9 cellular contexts compared by ENCODE assay signal in the genomic region with DNA sequence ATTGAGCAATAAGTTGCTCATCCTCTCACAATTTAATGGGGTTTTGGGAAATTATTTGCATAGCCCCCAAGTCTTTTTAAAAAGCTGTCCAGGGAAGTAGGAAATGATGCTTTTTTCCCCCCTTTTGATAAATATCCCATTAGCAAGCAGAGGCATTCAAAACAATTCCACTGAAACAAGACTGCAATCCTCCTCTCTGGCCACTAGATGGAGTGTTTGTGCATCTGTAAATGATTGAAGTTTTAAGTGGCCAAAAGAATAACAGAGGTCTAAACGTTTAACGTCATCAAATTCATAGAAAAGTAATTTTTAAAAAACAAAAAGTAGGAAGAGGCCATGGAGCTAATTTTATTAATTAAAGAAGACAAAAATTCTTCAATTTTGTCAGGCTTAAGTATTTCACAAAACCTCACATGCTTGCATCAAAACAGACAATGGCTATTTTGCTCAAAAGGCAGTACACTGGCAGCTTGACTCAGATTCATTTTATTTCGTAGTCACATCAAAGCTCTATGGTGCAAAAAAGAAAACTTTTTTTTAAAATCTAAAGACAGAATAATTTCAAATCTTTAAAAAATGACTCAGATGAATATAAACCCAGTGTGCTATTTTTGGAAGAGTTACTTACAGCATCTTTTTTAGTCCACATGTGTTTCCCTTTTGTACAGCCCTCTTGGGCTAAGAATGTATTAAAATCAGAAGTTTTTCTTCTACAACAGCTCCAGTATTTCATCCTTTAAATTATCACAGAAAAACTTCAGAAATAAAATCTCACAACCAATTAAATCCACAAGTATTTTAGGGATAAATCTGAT. TPM values are rescaled to one million over a fixed set of nuclear protein-coding genes. Genes with fewer than 3 reads are reported as not detected.
A peak's percentile ranks its signal among the peaks of the same experiment; 100 is the strongest.
DNase-seq lines count a peak whose midpoint lies in the region; ATAC-seq and TF ChIP-seq lines count a peak whose summit lies in the region.
"Had no signal": no experiment of that assay in that cellular context is flagged by ENCODE, and none has a peak within 500 bp of the region (broad histone marks: within the 10 kb centered on the region; RNA-seq: fewer than 3 reads in every experiment).

No MANE protein-coding gene starts in this region.

- no peak overlapping the region for H3K4ac ChIP-seq in IMR-90 (ENCODE audit: low read depth, low read length)

- H3K27me3 ChIP-seq in IMR-90 (ENCODE audit: control insufficient read depth, insufficient read depth, low read length) (no peaks in the 10 kb centered on the region), Panc1 (ENCODE audit: control insufficient read depth, insufficient read depth, low read length) (no peaks in the 10 kb centered on the region)
- no peaks in the 10 kb centered on the region for H3K27me3 ChIP-seq in naive thymus-derived CD4-positive, alpha-beta T cell (ENCODE audit: control insufficient read depth in 2 of 2, insufficient read depth in 2 of 2, low read length in 2 of 2)

- no peaks in the 10 kb centered on the region for H3K9me1 ChIP-seq in IMR-90 (ENCODE audit: insufficient read depth, low read length)

- peaks cover 50% of the 10 kb centered on the region for H3K4me1 Mint-ChIP-seq in activated naive CD4-positive, alpha-beta T cell treated with anti-CD3 and anti-CD28 coated beads, Interleukin-2, amount 50 U/mL, for 24 hours
- H3K4me1 Mint-ChIP-seq in naive thymus-derived CD4-positive, alpha-beta T cell: peaks cover 4 to 34% (median 24%) of the 10 kb centered on the region in 7 donors

- intact Hi-C loops in IMR-90 (cut with micrococcal nuclease): no loop called here
- intact Hi-C loops in Panc1 (cut with micrococcal nuclease; ENCODE audit: unreplicated experiment): loop anchor here (10.0 kb wide), 1 partner anchor 60 kb away; no protein-coding TSS in a partner anchor
- intact Hi-C loops in naive thymus-derived CD4-positive, alpha-beta T cell (cut with micrococcal nuclease): loop anchor here (1.0 to 5.0 kb wide), 7 partner anchors 15 to 1042 kb away; partner anchors contain the start of gene CHORDC1 (in 1 of the 2)

- no peaks in the 10 kb centered on the region for H4K20me1 ChIP-seq in IMR-90 (ENCODE audit: insufficient read depth, low read length)

- H3K56ac ChIP-seq in IMR-90 (ENCODE audit: extremely low read depth, insufficient read depth, low read length): no peak overlapping the region

- no peak overlapping the region for H3K18ac ChIP-seq in IMR-90 (ENCODE audit: low read depth, low read length)

- TF ChIP-seq CTCF in IMR-90 (conservative IDR thresholded peaks at IDR 0.05; ENCODE audit: low read depth, low read length): peak; percentile 75
- peak; percentile 91 for TF ChIP-seq CTCF in Panc1 (IDR thresholded peaks at IDR 0.05)

- H4K8ac ChIP-seq in IMR-90 (ENCODE audit: low read depth in 2 of 2, low read length in 2 of 2): no peak overlapping the region

- TF ChIP-seq POLR2A in IMR-90 (IDR thresholded peaks at IDR 0.05; ENCODE audit: low read depth, low read length): no peak

- POLR2A ChIA-PET in IMR-90 (lab: Charles Lee; ENCODE audit: unreplicated experiment) (no interaction called here), Panc1 (lab: Charles Lee) (interaction anchor here (0.5 kb wide), 1 partner anchor 13 kb away, joined by 6 read pairs; no protein-coding TSS in a partner anchor)
- POLR2A ChIA-PET in naive thymus-derived CD4-positive, alpha-beta T cell (lab: Charles Lee): no interaction called here

- no peak overlapping the region for H3K4me3 ChIP-seq in IMR-90 (ENCODE audit: insufficient read depth, low read depth, low read length)
- H3K4me3 ChIP-seq in Panc1 (ENCODE audit: low read depth in 2 of 2, low read length in 2 of 2): no peak overlapping the region
- H3K4me3 ChIP-seq in naive thymus-derived CD4-positive, alpha-beta T cell (ENCODE audit: low read length): no peak overlapping the region
- H3K4me3 ChIP-seq: HAP-1 had no signal

- no peak overlapping the region for H3K4me2 ChIP-seq in IMR-90 (ENCODE audit: low read depth, low read length)

- no peaks in the 10 kb centered on the region for H3K9me3 Mint-ChIP-seq in activated naive CD4-positive, alpha-beta T cell treated with anti-CD3 and anti-CD28 coated beads, Interleukin-2, amount 50 U/mL, for 24 hours
- no peaks in the 10 kb centered on the region for H3K9me3 Mint-ChIP-seq in naive thymus-derived CD4-positive, alpha-beta T cell

- H3K4me1 ChIP-seq in IMR-90 (ENCODE audit: control insufficient read depth, insufficient read depth, low read length): no peaks in the 10 kb centered on the region
- H3K4me1 ChIP-seq in Panc1 (ENCODE audit: control insufficient read depth, insufficient read depth, low read length): no peaks in the 10 kb centered on the region
- no peaks in the 10 kb centered on the region for H3K4me1 ChIP-seq in naive thymus-derived CD4-positive, alpha-beta T cell (ENCODE audit: control insufficient read depth in 2 of 2, insufficient read depth in 2 of 2, low read length in 2 of 2)
- H3K4me1 ChIP-seq: HAP-1 had no signal

- H3K23ac ChIP-seq in IMR-90 (ENCODE audit: low read depth, low read length): no peak overlapping the region

- peak; percentile 66 for ATAC-seq in GM21526 (IDR thresholded peaks at IDR 0.05; ENCODE audit: low FRiP score, unreplicated experiment)
- peak; percentile 80 for ATAC-seq in IMR-90 (ENCODE audit: low read depth)
- 0 out of 2 replicates have a peak, but pooled peaks have one; percentile 62 for ATAC-seq in Panc1
- ATAC-seq in naive thymus-derived CD4-positive, alpha-beta T cell: peak; percentile 88
- no peak for ATAC-seq in GM18861 (IDR thresholded peaks at IDR 0.05; ENCODE audit: unreplicated experiment)

- H3K36me3 Mint-ChIP-seq in activated naive CD4-positive, alpha-beta T cell treated with anti-CD3 and anti-CD28 coated beads, Interleukin-2, amount 50 U/mL, for 24 hours: peaks cover 18% of the 10 kb centered on the region
- H3K36me3 Mint-ChIP-seq in naive thymus-derived CD4-positive, alpha-beta T cell: peaks cover 0 to 28% (median 14%) of the 10 kb centered on the region in 5 donors

- peak; percentile 61 for TF ChIP-seq RAD21 in IMR-90 (IDR thresholded peaks at IDR 0.05; ENCODE audit: low read length)

- no CpG with 5 or more reads among the region's 3 CpGs for WGBS in IMR-90 (ENCODE audit: extremely low coverage in 2 of 2, insufficient read length in 1 of 2), 2 experiments

- H2BK120ac ChIP-seq in IMR-90 (ENCODE audit: low read depth, low read length): no peak overlapping the region

- in situ Hi-C loops in IMR-90 (cut with MboI; ENCODE audit: low sequenced_read_pairs): no loop called here
- in situ Hi-C loops in Panc1 (cut with HindIII; ENCODE audit: low pct_unique_long_range_greater_than_20kb, low sequenced_read_pairs): no loop called here

- no peak overlapping the region for H2AFZ ChIP-seq in IMR-90 (replicated peaks; ENCODE audit: low read length, poor library complexity)

- no peak overlapping the region for H2BK15ac ChIP-seq in IMR-90 (ENCODE audit: low read depth, low read length)

- CTCF ChIA-PET in IMR-90 (lab: Yijun Ruan, JAX) (interaction anchor here (0.6 to 1.5 kb wide), 9 partner anchors 9 to 52 kb away, joined by 3 to 8 read pairs (median 4); no protein-coding TSS in a partner anchor), Panc1 (lab: Charles Lee) (interaction anchor here (0.6 to 0.9 kb wide), 3 partner anchors 9 to 249 kb away, joined by 3 to 4 read pairs (median 3); no protein-coding TSS in a partner anchor)
- CTCF ChIA-PET in naive thymus-derived CD4-positive, alpha-beta T cell (lab: Charles Lee): interaction anchor here (0.6 to 1.7 kb wide), 7 partner anchors 8 to 48 kb away, joined by 3 to 11 read pairs (median 3); no protein-coding TSS in a partner anchor

- H3K79me1 ChIP-seq in IMR-90 (ENCODE audit: low read depth in 1 of 2, low read length in 2 of 2): peaks cover 0 to 2% of the 10 kb centered on the region in 2 experiments; a peak in 2 of 4 replicates

- H3K36me3 ChIP-seq in IMR-90 (ENCODE audit: control insufficient read depth, insufficient read depth, low read length) (peaks cover 15% of the 10 kb centered on the region), Panc1 (ENCODE audit: control insufficient read depth, insufficient read depth, low read length) (peaks cover 81% of the 10 kb centered on the region)
- H3K36me3 ChIP-seq in naive thymus-derived CD4-positive, alpha-beta T cell (ENCODE audit: control insufficient read depth in 2 of 3, insufficient read depth in 3 of 3, low read length in 3 of 3): peaks cover 3 to 27% (median 16%) of the 10 kb centered on the region in 3 experiments

- H4K91ac ChIP-seq in IMR-90 (ENCODE audit: insufficient read depth, low read depth, low read length): no peak overlapping the region

- dilution Hi-C loops in IMR-90 (cut with HindIII; ENCODE audit: low sequenced_read_pairs, unreplicated experiment): no loop called here

- H3K9me3 ChIP-seq in IMR-90 (ENCODE audit: control insufficient read depth, insufficient read depth, low read length) (no peaks in the 10 kb centered on the region), Panc1 (ENCODE audit: control insufficient read depth, insufficient read depth, low read depth, low read length) (no peaks in the 10 kb centered on the region)
- no peaks in the 10 kb centered on the region for H3K9me3 ChIP-seq in naive thymus-derived CD4-positive, alpha-beta T cell (ENCODE audit: control insufficient read depth in 2 of 3, low read length in 3 of 3)
- H3K9me3 ChIP-seq: HAP-1 had no signal

- H3K27ac Mint-ChIP-seq in activated naive CD4-positive, alpha-beta T cell treated with anti-CD3 and anti-CD28 coated beads, Interleukin-2, amount 50 U/mL, for 24 hours: peak overlapping the region; percentile 5
- peak overlapping the region in 8 of 9 donors; percentile 27 to 77 (median 54) for H3K27ac Mint-ChIP-seq in naive thymus-derived CD4-positive, alpha-beta T cell

- no peaks in the 10 kb centered on the region for H3K27me3 Mint-ChIP-seq in activated naive CD4-positive, alpha-beta T cell treated with anti-CD3 and anti-CD28 coated beads, Interleukin-2, amount 50 U/mL, for 24 hours
- no peaks in the 10 kb centered on the region for H3K27me3 Mint-ChIP-seq in naive thymus-derived CD4-positive, alpha-beta T cell

- H2BK20ac ChIP-seq in IMR-90 (ENCODE audit: low read depth, low read length): no peak overlapping the region

- H3K27ac ChIP-seq in IMR-90 (ENCODE audit: insufficient read depth, low read length) (no peak overlapping the region), Panc1 (ENCODE audit: low read length) (no peak overlapping the region)
- H3K27ac ChIP-seq in naive thymus-derived CD4-positive, alpha-beta T cell (ENCODE audit: low read depth, low read length): no peak overlapping the region

- no peak overlapping the region for H2BK5ac ChIP-seq in IMR-90 (ENCODE audit: low read depth, low read length, poor library complexity, severe bottlenecking)

- H3K14ac ChIP-seq in IMR-90 (replicated peaks; ENCODE audit: low read depth, low read length): no peak overlapping the region

- no peak for DNase-seq in activated naive CD4-positive, alpha-beta T cell treated with Interleukin-2 at 50 U/mL for 16 hours
- DNase-seq in IMR-90: peak; percentile 66
- peak; percentile 48 for DNase-seq in Panc1 (ENCODE audit: low read depth, low spot score)
- DNase-seq in dermis blood vessel endothelial cell: peak; percentile 77
- peak in 6 of 9 donors; percentile 17 to 57 (median 48) for DNase-seq in naive thymus-derived CD4-positive, alpha-beta T cell

- no peak overlapping the region for H3K4me3 Mint-ChIP-seq in activated naive CD4-positive, alpha-beta T cell treated with anti-CD3 and anti-CD28 coated beads, Interleukin-2, amount 50 U/mL, for 24 hours
- H3K4me3 Mint-ChIP-seq in naive thymus-derived CD4-positive, alpha-beta T cell: no peak overlapping the region

- no peak overlapping the region for H4K5ac ChIP-seq in IMR-90 (ENCODE audit: low read depth, low read length)

- H3K9ac ChIP-seq in IMR-90 (ENCODE audit: low read depth, low read length): no peak overlapping the region; the same call in 1 of the 2 replicates

- no peak overlapping the region for H2AK9ac ChIP-seq in IMR-90 (replicated peaks; ENCODE audit: low read depth, low read length, poor library complexity)

- BruUV-seq in IMR-90 (replicated peaks; lab: Mats Ljungman, UMichigan) (no TSS peak), Panc1 (replicated peaks; lab: Mats Ljungman, UMichigan) (no TSS peak)

- no peak overlapping the region for H2AK5ac ChIP-seq in IMR-90 (ENCODE audit: low read depth, low read length)

RNA-seq across cellular contexts. Expression of gene CHORDC1, which starts 17.8 kb away (rescaled TPM):
- total RNA-seq in IMR-90 (2012; rRNA removed) (51.4 and 102 TPM in 2 replicates), Panc1 (2021; ENCODE audit: unreplicated experiment) (88.8 TPM), dermis blood vessel endothelial cell (34.2 and 46.1 TPM in 2 replicates)
- 17.4 and 26.9 TPM in 2 replicates for polyA plus RNA-seq in IMR-90 (2012; rRNA removed)
- polyA plus RNA-seq in IMR-90 (2012; cell fraction: cytosol; rRNA removed): 7.3 and 10.6 TPM in 2 replicates
- 14.3 and 40.2 TPM in 2 replicates for polyA plus RNA-seq in IMR-90 (2012; cell fraction: nucleus; rRNA removed; ENCODE audit: low replicate concordance)
- polyA plus RNA-seq in Panc1 (2012; ENCODE audit: insufficient read length): 70.7 TPM
- total RNA-seq in naive thymus-derived CD4-positive, alpha-beta T cell: 10 to 100 TPM; 64.0 to 77.3 (median 66.5) TPM
- 10 to 100 TPM; 16.6 to 28.3 TPM for polyA plus RNA-seq in naive thymus-derived CD4-positive, alpha-beta T cell
